Comparison of ENCODE assay signal across 27 cellular contexts in genomic region chr5:60455589-60455988, GRCh38.
"Had no signal": no experiment of that assay in that cellular context is flagged by ENCODE, and none has a peak within 500 bp of the region (broad histone marks: within the 10 kb centered on the region; RNA-seq: fewer than 3 reads in every experiment).

No MANE protein-coding gene starts in this region.

- H3K27me3 Mint-ChIP-seq: memory B cell; naive B cell; stimulated activated memory B cell treated with anti-CD40 and anti-IgM and Interleukin-4, amounts not matched to agents 10 μg/mL and 1 μg/mL and 100 μg/mL, for 72 hours; type B pancreatic cell had no signal

- H3K27me3 ChIP-seq: dorsolateral prefrontal cortex, gastroesophageal sphincter, heart right ventricle, neural progenitor cell, testis, tibial artery had no signal

- H3K36me3 Mint-ChIP-seq: neural progenitor cell, type B pancreatic cell had no signal

- H3K4me3 ChIP-seq: dorsolateral prefrontal cortex, gastroesophageal sphincter, heart right ventricle, lower lobe of right lung, mucosa of descending colon, neural progenitor cell, testis, tibial artery had no signal

- ATAC-seq: esophagus mucosa; gastroesophageal sphincter; heart right ventricle; left ventricle myocardium superior; lower lobe of right lung; mucosa of descending colon; sciatic nerve; stimulated activated memory B cell treated with anti-CD40 and anti-IgM and Interleukin-4, amounts not matched to agents 10 μg/mL and 1 μg/mL and 100 μg/mL, for 72 hours; stimulated activated naive CD8-positive, alpha-beta T cell treated with anti-CD3 and anti-CD28 coated beads, Interleukin-15, Interleukin-2, amounts not matched to agents 100 U/mL and 50 U/mL, for 24 hours had no signal

- H2AFZ ChIP-seq: neural progenitor cell, parathyroid adenoma had no signal

- H3K4me3 Mint-ChIP-seq: memory B cell; mesothelial cell of epicardium; naive B cell; nephron; neural progenitor cell; stimulated activated memory B cell treated with anti-CD40 and anti-IgM and Interleukin-4, amounts not matched to agents 10 μg/mL and 1 μg/mL and 100 μg/mL, for 72 hours; type B pancreatic cell had no signal

- H3K9me3 Mint-ChIP-seq: nephron, neural progenitor cell, type B pancreatic cell had no signal

- H3K4me1 ChIP-seq: lower lobe of right lung, neural progenitor cell, parathyroid adenoma, testis had no signal

- DNase-seq: dorsolateral prefrontal cortex; effector CD4-positive, alpha-beta T cell; foreskin fibroblast; heart right ventricle; hippocampal formation; kidney glomerular epithelial cell; left ventricle myocardium superior; lower lobe of right lung; mucosa of descending colon; naive B cell; stimulated activated CD4-positive, alpha-beta T cell treated with anti-CD3 and anti-CD28 coated beads, Interleukin-4, amount 100 ng/mL, for 4 hours; stimulated activated naive CD8-positive, alpha-beta T cell treated with anti-CD3 and anti-CD28 coated beads, Interleukin-15, Interleukin-2, amounts not matched to agents 100 U/mL and 50 U/mL, for 24 hours; substantia nigra; testis; tibial artery had no signal

- H3K9ac ChIP-seq: neural progenitor cell, parathyroid adenoma had no signal

- H3K4me2 ChIP-seq: neural progenitor cell had no signal

- H3K9me3 ChIP-seq: gastroesophageal sphincter, lower lobe of right lung, mucosa of descending colon, testis, tibial artery had no signal

- H3K4me1 Mint-ChIP-seq: neural progenitor cell; stimulated activated memory B cell treated with anti-CD40 and anti-IgM and Interleukin-4, amounts not matched to agents 10 μg/mL and 1 μg/mL and 100 μg/mL, for 72 hours had no signal

- H3K27ac ChIP-seq: dorsolateral prefrontal cortex, epithelial cell of prostate, gastroesophageal sphincter, heart right ventricle, lower lobe of right lung, neural progenitor cell, parathyroid adenoma, testis, tibial artery had no signal

- H3K27ac Mint-ChIP-seq: memory B cell; mesothelial cell of epicardium; nephron; neural progenitor cell; progenitor cell of endocrine pancreas; stimulated activated memory B cell treated with anti-CD40 and anti-IgM and Interleukin-4, amounts not matched to agents 10 μg/mL and 1 μg/mL and 100 μg/mL, for 72 hours; type B pancreatic cell had no signal

- H3K79me2 ChIP-seq: parathyroid adenoma had no signal

- H3K36me3 ChIP-seq: gastroesophageal sphincter, heart right ventricle, lower lobe of right lung, neural progenitor cell, tibial artery had no signal
